Comparison of ENCODE assay signal across 22 cellular contexts in the genomic region with DNA sequence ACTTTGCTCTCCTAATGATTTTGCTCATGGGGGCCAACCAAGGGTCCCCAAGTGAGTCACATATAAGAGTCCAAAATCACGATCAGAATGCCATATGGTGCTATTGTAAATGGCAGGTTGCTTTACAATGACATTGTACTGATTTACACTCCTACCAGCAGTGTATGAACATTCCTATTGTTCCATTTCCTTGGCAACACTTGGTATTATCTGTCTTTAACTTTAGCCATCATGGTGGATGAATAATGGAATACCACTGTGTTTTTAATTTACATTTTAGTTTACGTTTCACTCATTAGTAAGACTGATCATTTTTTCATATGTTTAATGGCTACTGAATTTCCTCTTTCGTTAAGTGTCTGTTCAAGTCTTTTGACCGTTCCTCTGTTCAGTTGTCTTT.
"Had no signal": no experiment of that assay in that cellular context is flagged by ENCODE, and none has a peak within 500 bp of the region (broad histone marks: within the 10 kb centered on the region; RNA-seq: fewer than 3 reads in every experiment).

No MANE protein-coding gene starts in this region.

- FAIRE-seq: colon, endometrium, frontal cortex, islet of Langerhans, keratinocyte had no signal

- H3K27ac ChIP-seq: coronary artery, epithelial cell of prostate, foreskin keratinocyte, gastroesophageal sphincter, heart left ventricle, left lung, lower lobe of right lung had no signal

- DNase-seq: effector CD8-positive, alpha-beta T cell; effector memory CD8-positive, alpha-beta T cell; endodermal cell; erythroblast; foreskin keratinocyte; heart left ventricle; hippocampal formation; left cardiac atrium; left lung; left ventricle myocardium superior; lower lobe of right lung; mesendoderm; midbrain had no signal

- ATAC-seq: effector memory CD8-positive, alpha-beta T cell; esophagus mucosa; foreskin keratinocyte; gastroesophageal sphincter; heart left ventricle; left cardiac atrium; left lung; left ventricle myocardium superior; lower lobe of right lung had no signal

- H3K27me3 ChIP-seq: foreskin keratinocyte, gastroesophageal sphincter, left lung had no signal

- H3K36me3 ChIP-seq: gastroesophageal sphincter, left lung, lower lobe of right lung had no signal

- H3K4me3 ChIP-seq: coronary artery, gastroesophageal sphincter, heart left ventricle, left lung, lower lobe of right lung had no signal

- H3K4me1 ChIP-seq: foreskin keratinocyte, gastroesophageal sphincter, heart left ventricle, left lung, lower lobe of right lung had no signal

- H3K9me3 ChIP-seq: gastroesophageal sphincter, heart left ventricle, left lung, lower lobe of right lung had no signal
